In genomic region chr6:36289281-36290018, GRCh38 we compare ENCODE assay signal across 18 cellular contexts. TPM values are rescaled to one million over a fixed set of nuclear protein-coding genes. Genes with fewer than 3 reads are reported as not detected.
DNase-seq lines count a peak whose midpoint lies in the region; ATAC-seq and TF ChIP-seq lines count a peak whose summit lies in the region.
"Had no signal": no experiment of that assay in that cellular context is flagged by ENCODE, and none has a peak within 500 bp of the region (broad histone marks: within the 10 kb centered on the region; RNA-seq: fewer than 3 reads in every experiment).

No MANE protein-coding gene starts in this region.

- DNase-seq in DMS 273 (lab: John Stamatoyannopoulos, UW; ENCODE audit: unreplicated experiment) = peak; percentile 24
- no peak for DNase-seq in DMS 273 treated with DMSO at 0.1 percent for 48 hours (lab: John Stamatoyannopoulos, UW)
- DNase-seq in NCI-H187 treated with DMSO at 0.1 percent for 48 hours (lab: John Stamatoyannopoulos, UW) = peak; percentile 26
- DNase-seq in WERI-Rb-1 = peak; percentile 87
- peak; percentile 52 for DNase-seq in left kidney (ENCODE audit: low read depth, low spot score)
- DNase-seq in osteocyte (ENCODE audit: extremely low spot score, unreplicated experiment) = no peak
- DNase-seq in SKM-1 (lab: John Stamatoyannopoulos, UW; ENCODE audit: unreplicated experiment) = no peak
- DNase-seq: activated CD4-positive, alpha-beta T cell treated with anti-CD3 and anti-CD28 coated beads for 4 hours; activated T-cell treated with anti-CD3 and anti-CD28 coated beads, Interleukin-2, amount 50 U/mL, for 24 hours; adrenal gland; CD4-positive, alpha-beta memory T cell; cortex of kidney; T-helper 2 cell; testis had no signal

- TF ChIP-seq CTCF in WERI-Rb-1 (IDR thresholded peaks at IDR 0.05; ENCODE audit: low read depth, low read length) (no peak), osteocyte (IDR thresholded peaks at IDR 0.05) (no peak)

- H3K36me3 ChIP-seq in WERI-Rb-1 = no peaks in the 10 kb centered on the region
- H3K36me3 ChIP-seq: adrenal gland, prostate gland had no signal

- no peaks in the 10 kb centered on the region for H3K4me1 Mint-ChIP-seq in osteocyte (ENCODE audit: unreplicated experiment)

- no peak for ATAC-seq in HG03280 (IDR thresholded peaks at IDR 0.05; ENCODE audit: unreplicated experiment)

- H3K27me3 ChIP-seq in WERI-Rb-1 (ENCODE audit: insufficient read depth, low read depth, severe bottlenecking) = no peaks in the 10 kb centered on the region
- H3K27me3 ChIP-seq: adrenal gland, testis had no signal

- no peaks in the 10 kb centered on the region for H3K36me3 Mint-ChIP-seq in osteocyte (ENCODE audit: unreplicated experiment)
- H3K36me3 Mint-ChIP-seq: CD4-positive, alpha-beta memory T cell had no signal

- no peak overlapping the region for H3K27ac ChIP-seq in WERI-Rb-1
- H3K27ac ChIP-seq: 22Rv1, prostate gland, testis had no signal

- no peak overlapping the region for H3K4me3 ChIP-seq in WERI-Rb-1 (ENCODE audit: low read depth, low read length)
- H3K4me3 ChIP-seq: adrenal gland, prostate gland, testis had no signal

- H3K27me3 Mint-ChIP-seq in osteocyte (ENCODE audit: unreplicated experiment) = peaks cover 48% of the 10 kb centered on the region

- H3K9me3 Mint-ChIP-seq in osteocyte (ENCODE audit: unreplicated experiment) = no peaks in the 10 kb centered on the region
- H3K9me3 Mint-ChIP-seq: activated T-cell treated with anti-CD3 and anti-CD28 coated beads, Interleukin-2, amount 50 U/mL, for 24 hours; CD4-positive, alpha-beta memory T cell had no signal

- no peaks in the 10 kb centered on the region for H3K9me3 ChIP-seq in WERI-Rb-1 (ENCODE audit: severe bottlenecking)
- H3K9me3 ChIP-seq: adrenal gland, prostate gland, testis had no signal

- H3K27ac Mint-ChIP-seq in osteocyte (ENCODE audit: unreplicated experiment) = no peak overlapping the region
- H3K27ac Mint-ChIP-seq: activated T-cell treated with anti-CD3 and anti-CD28 coated beads, Interleukin-2, amount 50 U/mL, for 24 hours; CD4-positive, alpha-beta memory T cell had no signal

- no peak overlapping the region for H3K4me3 Mint-ChIP-seq in osteocyte (ENCODE audit: unreplicated experiment)
- H3K4me3 Mint-ChIP-seq: activated T-cell treated with anti-CD3 and anti-CD28 coated beads, Interleukin-2, amount 50 U/mL, for 24 hours; CD4-positive, alpha-beta memory T cell had no signal

RNA-seq across cellular contexts. Expression of gene PNPLA1, which starts 19.6 kb away (rescaled TPM):
- not detected in 2 replicates for total RNA-seq in osteocyte

RNA-seq across cellular contexts. Expression of gene BNIP5, which starts 47.2 kb away (rescaled TPM):
- total RNA-seq in osteocyte = not detected in 2 replicates
- total RNA-seq: adrenal gland; CD4-positive, alpha-beta memory T cell; mononuclear cell had no signal

Comparison
In these comparisons a context has a peak if more than half of its experiments do, and no peak if none do; other contexts are left out.
1. DNase-seq: peak in DMS 273 (single experiment), NCI-H187 treated with DMSO at 0.1 percent for 48 hours (single experiment), WERI-Rb-1 (single experiment) and left kidney (single experiment); none in DMS 273 treated with DMSO at 0.1 percent for 48 hours (single experiment), osteocyte (single experiment) and SKM-1 (single experiment).